In the genomic region with DNA sequence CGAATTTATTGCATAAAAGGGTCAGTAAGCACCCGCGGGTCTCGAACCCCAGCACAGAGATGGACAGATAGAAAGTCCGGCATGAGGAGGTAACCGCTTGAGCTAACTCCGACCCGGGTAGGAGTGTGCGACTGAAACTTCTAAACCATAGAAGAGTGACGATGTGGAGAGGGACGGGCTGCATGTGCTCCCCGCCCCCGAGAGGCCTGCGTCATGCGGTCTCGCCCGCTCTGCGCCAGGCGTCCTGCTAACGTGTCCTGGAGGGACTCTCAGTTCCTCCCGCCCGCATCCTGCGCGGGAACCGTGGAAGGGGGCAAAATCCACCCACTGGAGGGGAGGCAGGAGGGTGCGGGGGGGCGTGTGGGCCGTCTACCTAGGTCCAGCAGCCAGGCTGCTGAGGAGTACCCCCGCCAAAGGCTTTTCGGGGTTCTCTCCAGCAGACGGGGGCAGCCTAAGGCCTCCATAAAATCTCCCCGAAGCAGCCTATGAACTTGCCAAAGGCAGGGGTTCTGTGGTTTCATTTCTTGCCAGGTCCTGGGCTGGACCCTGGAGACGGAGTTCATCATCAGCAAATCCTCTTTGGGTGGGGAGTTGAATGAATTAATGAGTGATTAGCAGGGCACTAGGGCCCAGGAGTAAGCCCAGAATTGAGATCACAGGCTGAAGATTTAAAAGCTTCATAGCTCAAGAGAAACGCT, we compare ENCODE assay signal across 8 cellular contexts. TPM values are rescaled to one million over a fixed set of nuclear protein-coding genes. Genes with fewer than 3 reads are reported as not detected.
DNase-seq lines count a peak whose midpoint lies in the region; ATAC-seq and TF ChIP-seq lines count a peak whose summit lies in the region.

No MANE protein-coding gene starts in this region.

- no peaks in the 10 kb centered on the region for H3K9me3 ChIP-seq in OCI-LY1 (ENCODE audit: low read length)

- H3K4me1 ChIP-seq in OCI-LY1 (ENCODE audit: insufficient read depth, low read length, severe bottlenecking) (peaks cover 11% of the 10 kb centered on the region), rectal smooth muscle tissue (ENCODE audit: control insufficient read depth, insufficient read depth, low read length) (peaks cover 3% of the 10 kb centered on the region)

- H3K79me2 ChIP-seq in OCI-LY1 (ENCODE audit: insufficient read depth, low read length), result no peaks in the 10 kb centered on the region

- H3K9ac ChIP-seq in OCI-LY1 (ENCODE audit: low read length) (no peak overlapping the region), rectal smooth muscle tissue (ENCODE audit: low read length) (no peak overlapping the region)

- H3K27me3 ChIP-seq in OCI-LY1 (ENCODE audit: insufficient read depth, low read length) (0 out of 2 replicates have a peak, but pooled peaks cover 3% of the 10 kb centered on the region), rectal smooth muscle tissue (ENCODE audit: control insufficient read depth, insufficient read depth, low read length) (no peaks in the 10 kb centered on the region)

- intact Hi-C loops in left cardiac atrium (cut with DNase I), result loop anchor here in 1 of 2 donors (5.0 kb wide), 4 partner anchors 92 to 193 kb away; no protein-coding TSS in a partner anchor

- TF ChIP-seq CTCF in OCI-LY1 (IDR thresholded peaks at IDR 0.05; ENCODE audit: low read length), result no peak

- no peaks in the 10 kb centered on the region for H3F3A ChIP-seq in OCI-LY1 (ENCODE audit: insufficient read depth, low read length)

- H3K27ac ChIP-seq in OCI-LY1 (ENCODE audit: low read depth, low read length, poor library complexity, severe bottlenecking) (no peak overlapping the region), rectal smooth muscle tissue (ENCODE audit: low read depth, low read length) (peak overlapping the region; percentile 60)

- H3K4me2 ChIP-seq in OCI-LY1 (ENCODE audit: low read length), result peak overlapping the region; percentile 45

- DNase-seq in activated naive CD4-positive, alpha-beta T cell treated with anti-CD3 and anti-CD28 coated beads, Interleukin-2, amount 50 U/mL, for 16 hours, result peak; percentile 27
- peak; percentile 89 for DNase-seq in left cardiac atrium
- DNase-seq in NCI-H2171 (lab: John Stamatoyannopoulos, UW), result no peak
- no peak for DNase-seq in UCSD-AML1 (lab: John Stamatoyannopoulos, UW; ENCODE audit: unreplicated experiment)

- ATAC-seq in GM18508 (IDR thresholded peaks at IDR 0.05; ENCODE audit: insufficient read depth, unreplicated experiment), result peak; percentile 74
- ATAC-seq in HG02798 (IDR thresholded peaks at IDR 0.05; ENCODE audit: poor library complexity, unreplicated experiment), result peak; percentile 96
- peak; percentile 91 to 97 for ATAC-seq in left cardiac atrium

- H3K36me3 ChIP-seq in OCI-LY1 (ENCODE audit: insufficient read depth, low read length), result no peaks in the 10 kb centered on the region
- no peaks in the 10 kb centered on the region for H3K36me3 ChIP-seq in rectal smooth muscle tissue (ENCODE audit: control insufficient read depth, insufficient read depth, low read length)

- H4K20me1 ChIP-seq in OCI-LY1 (ENCODE audit: insufficient read depth, low read length), result no peaks in the 10 kb centered on the region

- no peaks in the 10 kb centered on the region for H3K9me2 ChIP-seq in OCI-LY1 (ENCODE audit: low read depth, low read length)

- H3K4me3 ChIP-seq in OCI-LY1 (ENCODE audit: low read depth, low read length, poor library complexity, severe bottlenecking) (peak overlapping the region; percentile 35), rectal smooth muscle tissue (ENCODE audit: low read length) (peak overlapping the region; percentile 49)

- H2AFZ ChIP-seq in OCI-LY1 (ENCODE audit: low read length), result no peak overlapping the region

RNA-seq across cellular contexts. Expression of a gene that starts 51.8 kb away (rescaled TPM):
- 100 to 1,000 TPM in 1 of 2 donors, 10 to 100 TPM in 1; 79.7 to 130 TPM for total RNA-seq in left cardiac atrium

RNA-seq across cellular contexts. Expression of a gene that starts 52.0 kb away (rescaled TPM):
- 10 to 100 TPM; 43.1 to 50.8 TPM for total RNA-seq in left cardiac atrium

Comparison
In these comparisons a context has a peak if more than half of its experiments do, and no peak if none do; other contexts are left out.
1. DNase-seq: peak in activated naive CD4-positive, alpha-beta T cell treated with anti-CD3 and anti-CD28 coated beads, Interleukin-2, amount 50 U/mL, for 16 hours (single experiment) and left cardiac atrium (single experiment); none in NCI-H2171 (single experiment) and UCSD-AML1 (single experiment).
2. Peak in every context shown above with its lines, with median percentiles within 50 percentile points of each other: ATAC-seq.